In genomic region chr17:82458130-82458884, GRCh38 we compare ENCODE assay signal across 8 cellular contexts. TPM values are rescaled to one million over a fixed set of nuclear protein-coding genes. Genes with fewer than 3 reads are reported as not detected.
DNase-seq lines count a peak whose midpoint lies in the region; ATAC-seq, FAIRE-seq and TF ChIP-seq lines count a peak whose summit lies in the region.

NARF (plus strand) TSS chr17:82458741; CDS start chr17:82458804, 63 bp downstream.

- peak; percentile 84 for TF ChIP-seq RAD21 in HepG2 (CRISPR knock-in tag; IDR thresholded peaks at IDR 0.05)

- peak; percentile 94 for FAIRE-seq in HepG2 (lab: Jason Lieb, UNC)

- H2AFZ ChIP-seq in HepG2 (ENCODE audit: low read length), result no peak within 1 kb of the TSS

- H3K9ac ChIP-seq in HepG2 (ENCODE audit: insufficient read depth, low read depth, low read length), result peak within 1 kb of the TSS; percentile 98

- CTCF ChIA-PET in HepG2 (lab: Yijun Ruan, JAX; ENCODE audit: low intra/inter-chr PET ratio, low total read pairs), result no interaction called here

- H3K4me3 ChIP-seq in HepG2 (replicated peaks in 1 of 3; ENCODE audit: insufficient read depth in 1 of 3, low read depth in 2 of 3, low read length in 3 of 3), result peak within 1 kb of the TSS; percentile 85 to 99 (median 87)

- peak; percentile 70 to 99 (median 96) for DNase-seq in C1 segment of cervical spinal cord (lab: John Stamatoyannopoulos, UW)
- DNase-seq in NCI-H748 treated with DMSO at 0.1 percent for 48 hours (lab: John Stamatoyannopoulos, UW), result peak; percentile 98
- peak; percentile 83 to 94 for DNase-seq in activated CD4-positive, alpha-beta T cell treated with anti-CD3 and anti-CD28 coated beads, Interleukin-2, amount 50 U/mL, for 24 hours (ENCODE audit: low read depth in 1 of 2, low spot score in 1 of 2)
- peak; percentile 99 for DNase-seq in dermis blood vessel endothelial cell
- peak; percentile 99 for DNase-seq in HepG2 (ENCODE audit: low spot score)
- peak; percentile 94 for DNase-seq in stimulated activated CD4-positive, alpha-beta T cell treated with anti-CD3 and anti-CD28 coated beads, Interleukin-4, amount 100 ng/mL, for 1 hour

- peak within 1 kb of the TSS; percentile 99 for H3K4me2 ChIP-seq in HepG2 (ENCODE audit: low read depth, low read length)

- intact Hi-C loops in HepG2 (cut with micrococcal nuclease; ENCODE audit: unreplicated experiment), result loop anchor here (1.0 to 2.0 kb wide), 4 partner anchors 8 to 96 kb away; partner anchors contain the start of genes CYBC1, HEXD and OGFOD3

- H4K20me1 ChIP-seq in HepG2 (ENCODE audit: insufficient read depth, low read length), result peaks cover 9% of the 10 kb centered on the region; the same call in 1 of the 2 replicates

- TF ChIP-seq CTCF in HepG2 (CRISPR knock-in tag; IDR thresholded peaks at IDR 0.05), result no peak

- H3K27me3 ChIP-seq in HepG2 (ENCODE audit: control insufficient read depth in 1 of 2, insufficient read depth in 2 of 2, low read length in 2 of 2), result no peaks in the 10 kb centered on the region

- H3K36me3 ChIP-seq in HepG2 (replicated peaks in 1 of 2; ENCODE audit: control insufficient read depth in 1 of 2, insufficient read depth in 2 of 2, low read length in 2 of 2), result peaks cover 7 to 27% of the 10 kb centered on the region in 2 experiments

- H3K27ac ChIP-seq in HepG2 (ENCODE audit: extremely low read length, insufficient read depth, low read length), result peak within 1 kb of the TSS; percentile 96

- TF ChIP-seq EP300 in HepG2 (IDR thresholded peaks at IDR 0.05; ENCODE audit: low read depth in 2 of 2, low read length in 2 of 2) (peak in 1 of 2 experiments; percentile 9; a peak in 2 of 4 replicates), HepG2 (CRISPR knock-in tag; IDR thresholded peaks at IDR 0.05; ENCODE audit: borderline replicate concordance) (peak; percentile 48; the same call in 1 of the 2 replicates)

- H3K79me2 ChIP-seq in HepG2 (ENCODE audit: insufficient read depth, low read length), result peaks cover 10% of the 10 kb centered on the region

- POLR2A ChIA-PET in HepG2 (lab: Yijun Ruan, JAX), result interaction anchor here (0.8 to 1.9 kb wide), 9 partner anchors 36 to 133 kb away, joined by 3 to 6 read pairs (median 3); partner anchors contain the start of gene FOXK2

- WGBS in HepG2 (ENCODE audit: low lambda C conversion rate), result under 1% methylated on average over 22 of the region's 90 CpGs

- in situ Hi-C loops in HepG2 (cut with HindIII; ENCODE audit: extremely low pct_ligation_motif_present, low pct_unique_long_range_greater_than_20kb), result no loop called here

- H3K4me1 ChIP-seq in HepG2 (ENCODE audit: insufficient read depth, low read length), result peaks cover 56% of the 10 kb centered on the region

- peak; percentile 89 for ATAC-seq in GM19372 (IDR thresholded peaks at IDR 0.05; ENCODE audit: low read depth, unreplicated experiment)
- peak; percentile 71 for ATAC-seq in HG03558 (IDR thresholded peaks at IDR 0.05; ENCODE audit: extremely low read depth, unreplicated experiment)
- ATAC-seq in HepG2, result peak; percentile 96

- no peaks in the 10 kb centered on the region for H3K9me3 ChIP-seq in HepG2 (ENCODE audit: low read length)

- peak; percentile 91 to 96 for TF ChIP-seq POLR2A in HepG2 (IDR thresholded peaks at IDR 0.05; ENCODE audit: insufficient read depth in 1 of 2, low read depth in 2 of 2, low read length in 2 of 2)

- no TSS peak for BruUV-seq in HepG2 (replicated peaks; lab: Mats Ljungman, UMichigan)

TF ChIP-seq in HepG2, 621 proteins besides CTCF, POLR2A, EP300 and RAD21 (continues in another document):
- TF ChIP-seq RERE (CRISPR knock-in tag; IDR thresholded peaks at IDR 0.05; ENCODE audit: low read depth) (no peak; the same call in 1 of the 2 replicates), TRAFD1 (CRISPR knock-in tag; IDR thresholded peaks at IDR 0.05; ENCODE audit: borderline replicate concordance) (no peak), GFI1 (CRISPR knock-in tag; IDR thresholded peaks at IDR 0.05; ENCODE audit: borderline replicate concordance) (0 out of 2 replicates have a peak, but pooled peaks have one; percentile 77), REL (CRISPR knock-in tag; conservative IDR thresholded peaks at IDR 0.05) (peak; percentile 93; the same call in 1 of the 2 replicates), SMAD3 (CRISPR knock-in tag; IDR thresholded peaks at IDR 0.05) (peak; percentile 15; the same call in 1 of the 2 replicates), ZNF557 (CRISPR knock-in tag; IDR thresholded peaks at IDR 0.05) (0 out of 2 replicates have a peak, but pooled peaks have one; percentile 23), CCAR2 (optimal IDR thresholded peaks at IDR 0.05; ENCODE audit: low read depth, low read length) (no peak), ZNF747 (CRISPR knock-in tag; IDR thresholded peaks at IDR 0.05; ENCODE audit: borderline replicate concordance) (peak; percentile 91)

RNA-seq across cellular contexts. Expression of gene NARF, which starts in this region (rescaled TPM):
- total RNA-seq in dermis blood vessel endothelial cell (85.5 and 105 TPM in 2 replicates), HepG2 (2016; rRNA removed; fragmentation: Illumina TruSeq; extraction: Trizol) (61.1 and 69.8 TPM in 2 replicates)
- total RNA-seq in HepG2 (2016; cell fraction: cytosol; rRNA removed; fragmentation: Illumina TruSeq; extraction: Trizol; ENCODE audit: low read depth), result 34.2 and 37.8 TPM in 2 replicates
- total RNA-seq in HepG2 (2016; cell fraction: insoluble cytoplasmic fraction; rRNA removed; fragmentation: Illumina TruSeq; extraction: Trizol), result 63.6 and 70.0 TPM in 2 replicates
- total RNA-seq in HepG2 (2016; cell fraction: membrane; rRNA removed; fragmentation: Illumina TruSeq; extraction: Trizol), result 62.0 and 64.0 TPM in 2 replicates
- 32.3 and 41.4 TPM in 2 replicates for total RNA-seq in HepG2 (2016; cell fraction: nucleus; rRNA removed; fragmentation: Illumina TruSeq; extraction: Trizol)
- polyA plus RNA-seq in HepG2 (2011; rRNA removed), result 137 and 144 TPM in 2 replicates
- polyA plus RNA-seq in HepG2 (2011; cell fraction: cytosol; rRNA removed), result 155 and 177 TPM in 2 replicates
- polyA plus RNA-seq in HepG2 (2011; cell fraction: nucleus; rRNA removed), result 165 and 174 TPM in 2 replicates
- polyA plus RNA-seq in HepG2 (2012), result 79.6 and 111 TPM in 2 replicates
- polyA plus RNA-seq in HepG2 (2016; cell fraction: cytosol; fragmentation: Illumina TruSeq; extraction: Trizol; ENCODE audit: low read depth), result 46.7 and 48.3 TPM in 2 replicates
- 78.0 and 81.9 TPM in 2 replicates for polyA plus RNA-seq in HepG2 (2016; cell fraction: insoluble cytoplasmic fraction; fragmentation: Illumina TruSeq; extraction: Trizol; ENCODE audit: low read depth)
- polyA plus RNA-seq in HepG2 (2016; cell fraction: membrane; fragmentation: Illumina TruSeq; extraction: Trizol; ENCODE audit: low read depth), result 47.5 and 59.5 TPM in 2 replicates
- 89.0 and 97.4 TPM in 2 replicates for polyA plus RNA-seq in HepG2 (2016; cell fraction: nucleus; fragmentation: Illumina TruSeq; extraction: Trizol; ENCODE audit: insufficient read depth, low read depth)
- 42.5 and 59.2 TPM in 2 replicates for polyA minus RNA-seq in HepG2 (2011; rRNA and poly(A)+ RNA removed; ENCODE audit: low replicate concordance)
- 31.3 and 38.9 TPM in 2 replicates for polyA minus RNA-seq in HepG2 (2011; cell fraction: cytosol; rRNA and poly(A)+ RNA removed)
- polyA minus RNA-seq in HepG2 (2011; cell fraction: nucleus; rRNA and poly(A)+ RNA removed), result 31.5 and 44.4 TPM in 2 replicates

Comparison
In these comparisons a context has a peak if more than half of its experiments do, and no peak if none do; other contexts are left out.
1. Peak in every context shown above with its lines: DNase-seq, ATAC-seq, H3K4me3 ChIP-seq and H3K27ac ChIP-seq.